In genomic region chr9:135478191-135478590, GRCh38 we compare ENCODE assay signal across 11 cellular contexts. TPM values are rescaled to one million over a fixed set of nuclear protein-coding genes. Genes with fewer than 3 reads are reported as not detected.
DNase-seq lines count a peak whose midpoint lies in the region; ATAC-seq and TF ChIP-seq lines count a peak whose summit lies in the region.
"Had no signal": no experiment of that assay in that cellular context is flagged by ENCODE, and none has a peak within 500 bp of the region (broad histone marks: within the 10 kb centered on the region; RNA-seq: fewer than 3 reads in every experiment).

No MANE protein-coding gene starts in this region.

- no peak for TF ChIP-seq CTCF in HFFc6 (IDR thresholded peaks at IDR 0.05)
- TF ChIP-seq CTCF in brain (conservative IDR thresholded peaks at IDR 0.05) = no peak

- peak overlapping the region; percentile 29 for H3K4me3 Mint-ChIP-seq in T-helper 1 cell treated with Interleukin-12 subunit alpha and Interleukin-12 subunit beta and Interleukin-4 antibody, amounts not matched to agents 30 μg/mL and 1 μg/mL, for 36 hours
- H3K4me3 Mint-ChIP-seq in HFFc6 (peak overlapping the region; percentile 84), brain (peak overlapping the region; percentile 84 to 92 (median 90))
- peak overlapping the region; percentile 89 for H3K4me3 Mint-ChIP-seq in natural killer cell treated with Interleukin-12 subunit alpha and Interleukin-12 subunit beta and Interleukin-15 and Interleukin-18, amount 100 ng/mL, for 72 hours

- no peak overlapping the region for H3K27ac Mint-ChIP-seq in T-helper 1 cell treated with Interleukin-12 subunit alpha and Interleukin-12 subunit beta and Interleukin-4 antibody, amounts not matched to agents 30 μg/mL and 1 μg/mL, for 36 hours
- no peak overlapping the region for H3K27ac Mint-ChIP-seq in HFFc6
- H3K27ac Mint-ChIP-seq in brain = peak overlapping the region; percentile 74 to 90 (median 86)
- no peak overlapping the region for H3K27ac Mint-ChIP-seq in natural killer cell treated with Interleukin-12 subunit alpha and Interleukin-12 subunit beta and Interleukin-15 and Interleukin-18, amount 100 ng/mL, for 72 hours

- DNase-seq in T-helper 1 cell (no peak), HFFc6 (no peak), SW 1271 (lab: John Stamatoyannopoulos, UW) (no peak), NOMO-1 treated with dmso at 0.1 percent for 144 hours (lab: John Stamatoyannopoulos, UW; ENCODE audit: unreplicated experiment) (no peak)
- no peak for DNase-seq in natural killer cell treated with Interleukin-12 subunit alpha and Interleukin-12 subunit beta and Interleukin-15 and Interleukin-18, amount 100 ng/mL, for 72 hours (ENCODE audit: low spot score)
- DNase-seq: effector memory CD4-positive, alpha-beta T cell had no signal

- peaks cover 2% of the 10 kb centered on the region for H3K4me1 Mint-ChIP-seq in T-helper 1 cell treated with Interleukin-12 subunit alpha and Interleukin-12 subunit beta and Interleukin-4 antibody, amounts not matched to agents 30 μg/mL and 1 μg/mL, for 36 hours (ENCODE audit: low read depth)
- H3K4me1 Mint-ChIP-seq in HFFc6 (ENCODE audit: low read depth) (peaks cover 21% of the 10 kb centered on the region), brain (peaks cover 47% of the 10 kb centered on the region)
- H3K4me1 Mint-ChIP-seq in natural killer cell treated with Interleukin-12 subunit alpha and Interleukin-12 subunit beta and Interleukin-15 and Interleukin-18, amount 100 ng/mL, for 72 hours (ENCODE audit: low read depth in 2 of 2) = peaks cover 4 to 6% of the 10 kb centered on the region in 2 donors

- H3K9me3 Mint-ChIP-seq in T-helper 1 cell treated with Interleukin-12 subunit alpha and Interleukin-12 subunit beta and Interleukin-4 antibody, amounts not matched to agents 30 μg/mL and 1 μg/mL, for 36 hours = no peaks in the 10 kb centered on the region
- H3K9me3 Mint-ChIP-seq in HFFc6 (no peaks in the 10 kb centered on the region), brain (no peaks in the 10 kb centered on the region)
- H3K9me3 Mint-ChIP-seq in natural killer cell treated with Interleukin-12 subunit alpha and Interleukin-12 subunit beta and Interleukin-15 and Interleukin-18, amount 100 ng/mL, for 72 hours = no peaks in the 10 kb centered on the region

- H3K36me3 Mint-ChIP-seq in T-helper 1 cell treated with Interleukin-12 subunit alpha and Interleukin-12 subunit beta and Interleukin-4 antibody, amounts not matched to agents 30 μg/mL and 1 μg/mL, for 36 hours (ENCODE audit: low read depth) = no peaks in the 10 kb centered on the region
- H3K36me3 Mint-ChIP-seq in HFFc6 (ENCODE audit: low read depth) = no peaks in the 10 kb centered on the region
- peaks cover 7% of the 10 kb centered on the region for H3K36me3 Mint-ChIP-seq in brain
- no peaks in the 10 kb centered on the region for H3K36me3 Mint-ChIP-seq in natural killer cell treated with Interleukin-12 subunit alpha and Interleukin-12 subunit beta and Interleukin-15 and Interleukin-18, amount 100 ng/mL, for 72 hours

- peaks cover 62% of the 10 kb centered on the region for H3K27me3 Mint-ChIP-seq in T-helper 1 cell treated with Interleukin-12 subunit alpha and Interleukin-12 subunit beta and Interleukin-4 antibody, amounts not matched to agents 30 μg/mL and 1 μg/mL, for 36 hours (ENCODE audit: low read depth)
- H3K27me3 Mint-ChIP-seq in HFFc6 (ENCODE audit: insufficient read depth) = no peaks in the 10 kb centered on the region; the same call in 1 of the 2 replicates
- peaks cover 3% of the 10 kb centered on the region for H3K27me3 Mint-ChIP-seq in brain
- peaks cover 0 to 7% of the 10 kb centered on the region in 2 donors for H3K27me3 Mint-ChIP-seq in natural killer cell treated with Interleukin-12 subunit alpha and Interleukin-12 subunit beta and Interleukin-15 and Interleukin-18, amount 100 ng/mL, for 72 hours

- ATAC-seq in natural killer cell treated with Interleukin-12 subunit alpha and Interleukin-12 subunit beta and Interleukin-15 and Interleukin-18, amount 100 ng/mL, for 72 hours = no peak
- no peak for ATAC-seq in HG03460 (IDR thresholded peaks at IDR 0.05; ENCODE audit: unreplicated experiment)

RNA-seq across cellular contexts. Expression of gene PPP1R26, which starts 1.4 kb away (rescaled TPM):
- 10 to 100 TPM; 10.6 to 14.9 (median 11.0) TPM for total RNA-seq in HFFc6 (2021; fragmentation: NEBNext Ultra II Directional; extraction: Animal tissue kit (Norgen Biotek cat#: 25700))
- polyA plus RNA-seq in brain (ENCODE audit: insufficient read depth, low read depth, low replicate concordance) = 20.1 TPM
- 1 to 10 TPM; 3.7 to 7.7 TPM for total RNA-seq in natural killer cell treated with Interleukin-12 subunit alpha and Interleukin-12 subunit beta and Interleukin-15 and Interleukin-18, amount 100 ng/mL, for 72 hours

RNA-seq across cellular contexts. Expression of gene MRPS2, which starts 22.3 kb away (rescaled TPM):
- 10 to 100 TPM; 37.5 to 43.3 (median 38.6) TPM for total RNA-seq in HFFc6 (2021; fragmentation: NEBNext Ultra II Directional; extraction: Animal tissue kit (Norgen Biotek cat#: 25700))
- polyA plus RNA-seq in brain (ENCODE audit: insufficient read depth, low read depth, low replicate concordance) = 64.0 TPM
- total RNA-seq in natural killer cell treated with Interleukin-12 subunit alpha and Interleukin-12 subunit beta and Interleukin-15 and Interleukin-18, amount 100 ng/mL, for 72 hours = 10 to 100 TPM; 38.2 to 78.3 TPM

RNA-seq across cellular contexts. Expression of gene LCN1, which starts 43.0 kb away (rescaled TPM):
- under 1 TPM in 2 of 6 experiments, not detected in 4; 0.28 to 0.46 TPM for total RNA-seq in HFFc6 (2021; fragmentation: NEBNext Ultra II Directional; extraction: Animal tissue kit (Norgen Biotek cat#: 25700))
- not detected for polyA plus RNA-seq in brain (ENCODE audit: insufficient read depth, low read depth, low replicate concordance)
- not detected for total RNA-seq in natural killer cell treated with Interleukin-12 subunit alpha and Interleukin-12 subunit beta and Interleukin-15 and Interleukin-18, amount 100 ng/mL, for 72 hours
- total RNA-seq: spleen, ureter had no signal

Comparison
In these comparisons a context has a peak if more than half of its experiments do, and no peak if none do; other contexts are left out.
1. H3K27ac Mint-ChIP-seq: peak in brain (5 of 5); none in T-helper 1 cell treated with Interleukin-12 subunit alpha and Interleukin-12 subunit beta and Interleukin-4 antibody, amounts not matched to agents 30 μg/mL and 1 μg/mL, for 36 hours (single experiment), HFFc6 (single experiment) and natural killer cell treated with Interleukin-12 subunit alpha and Interleukin-12 subunit beta and Interleukin-15 and Interleukin-18, amount 100 ng/mL, for 72 hours (0 of 2).
2. H3K4me3 Mint-ChIP-seq: peak in every context shown above with its lines; median percentile 90 in brain; 89 in natural killer cell treated with Interleukin-12 subunit alpha and Interleukin-12 subunit beta and Interleukin-15 and Interleukin-18, amount 100 ng/mL, for 72 hours; 84 in HFFc6; 29 in T-helper 1 cell treated with Interleukin-12 subunit alpha and Interleukin-12 subunit beta and Interleukin-4 antibody, amounts not matched to agents 30 μg/mL and 1 μg/mL, for 36 hours.